In genomic region chr3:51974277-51974962, GRCh38 we compare ENCODE assay signal across 6 cellular contexts. TPM values are rescaled to one million over a fixed set of nuclear protein-coding genes. Genes with fewer than 3 reads are reported as not detected.
DNase-seq lines count a peak whose midpoint lies in the region; ATAC-seq, FAIRE-seq and TF ChIP-seq lines count a peak whose summit lies in the region.

No MANE protein-coding gene starts in this region.

- FAIRE-seq in GM12878 (lab: Jason Lieb, UNC) (no peak), GM12891 (lab: Jason Lieb, UNC) (no peak)

- H3K79me2 ChIP-seq in GM12878 (ENCODE audit: control insufficient read depth, insufficient read depth, low read length): peaks cover 5% of the 10 kb centered on the region; the same call in 1 of the 2 replicates

- TF ChIP-seq RAD21 in GM12878 (IDR thresholded peaks at IDR 0.05; ENCODE audit: insufficient read depth, low read depth, low read length): no peak

- RAD21 ChIA-PET in GM12878 (lab: Charles Lee; ENCODE audit: unreplicated experiment): interaction anchor here (0.8 to 2.6 kb wide), 4 partner anchors 9 to 33 kb away, joined by 3 to 34 read pairs (median 14); partner anchors contain the start of genes ACY1, PARP3 and RRP9

- H3K9me3 Mint-ChIP-seq in natural killer cell: no peaks in the 10 kb centered on the region

- POLR2A ChIA-PET in GM12878 (lab: Charles Lee): interaction anchor here (1.2 to 2.7 kb wide), 3 partner anchors 9 to 82 kb away, joined by 4 to 28 read pairs (median 24); partner anchors contain the start of genes ACY1, DUSP7, PARP3 and RRP9

- no peaks in the 10 kb centered on the region for H3K27me3 ChIP-seq in GM12878 (replicated peaks in 1 of 2; ENCODE audit: control insufficient read depth in 2 of 2, insufficient read depth in 2 of 2, low read length in 1 of 2)

- peak overlapping the region; percentile 99 for H3K4me3 Mint-ChIP-seq in natural killer cell

- TF ChIP-seq POLR2A in GM12878 (IDR thresholded peaks at IDR 0.05; ENCODE audit: low read depth, low read length) (no peak), GM12891 (IDR thresholded peaks at IDR 0.05; ENCODE audit: low read depth, low read length) (no peak)

- no peak for TF ChIP-seq EP300 in GM12878 (IDR thresholded peaks at IDR 0.05; ENCODE audit: borderline replicate concordance in 1 of 2, control insufficient read depth in 1 of 2, low read depth in 2 of 2, low read length in 2 of 2)

- CTCF ChIA-PET in GM12878 (lab: Yijun Ruan, JAX): interaction anchor here (1.0 to 5.3 kb wide), 18 partner anchors 9 to 288 kb away, joined by 3 to 79 read pairs (median 5); partner anchors contain the start of genes ACY1, PARP3, RPL29 and RRP9

- peak overlapping the region; percentile 96 for H2AFZ ChIP-seq in GM12878 (ENCODE audit: control insufficient read depth, low read depth, low read length)

- H3K9me3 ChIP-seq in GM12878 (replicated peaks; ENCODE audit: control insufficient read depth, insufficient read depth, low read length): no peaks in the 10 kb centered on the region

- H3K27me3 Mint-ChIP-seq in natural killer cell (ENCODE audit: low read depth in 2 of 2): no peaks in the 10 kb centered on the region

- no TSS peak for BruUV-seq in GM12878 (replicated peaks; lab: Mats Ljungman, UMichigan)

- H3K9ac ChIP-seq in GM12878 (ENCODE audit: control insufficient read depth, insufficient read depth, low read length): peak overlapping the region; percentile 90

- intact Hi-C loops in GM12878 (cut with micrococcal nuclease; ENCODE audit: unreplicated experiment): loop anchor here (1.0 kb wide), 1 partner anchor 32 kb away; the partner anchor contains the start of gene PARP3
- intact Hi-C loops in natural killer cell (cut with micrococcal nuclease): loop anchor here (1.0 to 2.0 kb wide), 3 partner anchors 8 to 32 kb away; partner anchors contain the start of genes PARP3 and RPL29

- peak overlapping the region; percentile 76 for H3K4me2 ChIP-seq in GM12878 (ENCODE audit: control insufficient read depth, insufficient read depth)

- peaks cover 15% of the 10 kb centered on the region for H3K4me1 ChIP-seq in GM12878 (ENCODE audit: control insufficient read depth, insufficient read depth, low read length)

- H3K4me1 Mint-ChIP-seq in natural killer cell: peaks cover 27 to 36% of the 10 kb centered on the region in 2 donors

- peak overlapping the region; percentile 86 to 90 for H3K27ac Mint-ChIP-seq in natural killer cell

- no peak for DNase-seq in AG10803 (ENCODE audit: low read depth)
- DNase-seq in GM12878 (ENCODE audit: low read depth, low spot score): no peak
- DNase-seq in natural killer cell: no peak
- DNase-seq in GM12891 (ENCODE audit: insufficient read length, low spot score): no peak
- no peak for DNase-seq in NCI-H1694 treated with DMSO at 0.1 percent for 48 hours (lab: John Stamatoyannopoulos, UW)

- WGBS in GM12878 (ENCODE audit: insufficient coverage, insufficient replicate concordance, low lambda C conversion rate, missing lambda C conversion rate): 16% methylated on average over 30 of the region's 30 CpGs

- H3K36me3 ChIP-seq in GM12878 (ENCODE audit: control insufficient read depth in 2 of 2, insufficient read depth in 2 of 2, low read length in 1 of 2): no peaks in the 10 kb centered on the region

- peak overlapping the region; percentile 91 for H3K27ac ChIP-seq in GM12878 (ENCODE audit: control insufficient read depth, insufficient read depth)

- H3K36me3 Mint-ChIP-seq in natural killer cell: no peaks in the 10 kb centered on the region

- no peaks in the 10 kb centered on the region for H4K20me1 ChIP-seq in GM12878 (ENCODE audit: control insufficient read depth, insufficient read depth)

- SMC1A ChIA-PET in GM12878 (lab: Charles Lee; ENCODE audit: uncharacterized antibody, unreplicated experiment): interaction anchor here (0.9 to 5.2 kb wide), 5 partner anchors 9 to 78 kb away, joined by 3 to 33 read pairs (median 5); partner anchors contain the start of genes ACY1, PARP3 and RRP9

- H3K4me3 ChIP-seq in AG10803 (ENCODE audit: low read length) (peak overlapping the region; percentile 93), GM12878 (peak overlapping the region; percentile 84)

- TF ChIP-seq CTCF in AG10803 (conservative IDR thresholded peaks at IDR 0.05; ENCODE audit: low read length) (no peak), GM12878 (IDR thresholded peaks at IDR 0.05 in 2 of 3, conservative IDR thresholded peaks at IDR 0.05 in 1 of 3; ENCODE audit: control insufficient read depth in 2 of 3, extremely low read depth in 1 of 3, insufficient read depth in 1 of 3, low read depth in 3 of 3, low read length in 3 of 3) (no peak), natural killer cell (IDR thresholded peaks at IDR 0.05) (peak; percentile 50)

- ATAC-seq in HG02852 (IDR thresholded peaks at IDR 0.05; ENCODE audit: unreplicated experiment) (peak; percentile 6), GM12878 (peak; percentile 37), natural killer cell (peak; percentile 11 to 18 (median 12))

- in situ Hi-C loops in GM12878 (cut with MboI): no loop called here

RNA-seq across cellular contexts. Expression of gene ABHD14A, which starts 0.4 kb away (rescaled TPM):
- total RNA-seq in GM12878 (2013; cell fraction: nucleolus; rRNA removed): 2.9 TPM in 2 replicates
- total RNA-seq in GM12878 (2014; rRNA removed): 12.2 and 13.1 TPM in 2 replicates
- total RNA-seq in GM12878 (2014; rRNA removed; fragmentation: Illumina TruSeq; extraction: Trizol): 5.0 and 5.9 TPM in 2 replicates
- 9.3 and 12.2 TPM in 2 replicates for total RNA-seq in GM12878 (2021)
- polyA plus RNA-seq in GM12878 (2011; ENCODE audit: low read depth): 4.0 TPM
- polyA plus RNA-seq in GM12878 (2011; rRNA removed): 4.9 and 6.5 TPM in 2 replicates
- polyA plus RNA-seq in GM12878 (2011; cell fraction: cytosol; rRNA removed): 14.2 and 22.6 TPM in 2 replicates
- 6.8 and 7.8 TPM in 2 replicates for polyA plus RNA-seq in GM12878 (2011; cell fraction: nucleus; rRNA removed)
- 7.6 and 8.2 TPM in 2 replicates for polyA plus RNA-seq in GM12878 (2012)
- polyA plus RNA-seq in GM12878 (2014; fragmentation: Illumina TruSeq; extraction: Trizol): 2.4 and 5.6 TPM in 2 replicates
- polyA plus RNA-seq in GM12878 (2014; fragmentation: Nextera tagmentation; extraction: Ambion mirVana): 1 to 10 TPM; 1.2 to 2.2 TPM
- 12.6 and 12.9 TPM in 2 replicates for polyA plus RNA-seq in GM12878 (2014; rRNA removed)
- polyA plus RNA-seq in GM12878 (2016; fragmentation: Nextera tagmentation; extraction: Ambion mirVana): 10 to 100 TPM; 22.4 to 27.0 TPM
- 2.6 and 6.4 TPM in 2 replicates for polyA minus RNA-seq in GM12878 (2011; rRNA and poly(A)+ RNA removed)
- 2.9 and 3.9 TPM in 2 replicates for polyA minus RNA-seq in GM12878 (2011; cell fraction: cytosol; rRNA and poly(A)+ RNA removed)
- 0.86 and 1.6 TPM in 2 replicates for polyA minus RNA-seq in GM12878 (2011; cell fraction: nucleus; rRNA and poly(A)+ RNA removed)
- 10 to 100 TPM; 12.0 to 14.7 (median 13.4) TPM for total RNA-seq in natural killer cell
- polyA plus RNA-seq in GM12891 (2012; ENCODE audit: low read depth, missing spikeins): 8.4 TPM

RNA-seq across cellular contexts. Expression of gene ABHD14B, which starts 0.6 kb away (rescaled TPM):
- 29.6 and 35.3 TPM in 2 replicates for total RNA-seq in GM12878 (2013; cell fraction: nucleolus; rRNA removed)
- total RNA-seq in GM12878 (2014; rRNA removed) (59.9 and 62.4 TPM in 2 replicates), GM12878 (2014; rRNA removed; fragmentation: Illumina TruSeq; extraction: Trizol) (28.9 and 30.5 TPM in 2 replicates), GM12878 (2021) (58.3 and 58.8 TPM in 2 replicates), natural killer cell (10 to 100 TPM; 32.8 to 42.2 (median 34.2) TPM)
- polyA plus RNA-seq in GM12878 (2011; ENCODE audit: low read depth): 35.7 TPM
- polyA plus RNA-seq in GM12878 (2011; rRNA removed) (45.4 and 76.5 TPM in 2 replicates), GM12878 (2014; fragmentation: Illumina TruSeq; extraction: Trizol) (35.9 and 51.1 TPM in 2 replicates), GM12878 (2014; fragmentation: Nextera tagmentation; extraction: Ambion mirVana) (10 to 100 TPM in 1 of 2 experiments, 1 to 10 TPM in 1; 7.8 to 14.2 TPM), GM12878 (2014; rRNA removed) (73.0 and 80.4 TPM in 2 replicates), GM12878 (2016; fragmentation: Nextera tagmentation; extraction: Ambion mirVana) (10 to 100 TPM; 47.2 to 50.9 TPM)
- polyA plus RNA-seq in GM12878 (2011; cell fraction: cytosol; rRNA removed): 80.0 and 92.8 TPM in 2 replicates
- polyA plus RNA-seq in GM12878 (2011; cell fraction: nucleus; rRNA removed): 39.8 and 51.9 TPM in 2 replicates
- 54.6 and 64.2 TPM in 2 replicates for polyA plus RNA-seq in GM12878 (2012)
- polyA minus RNA-seq in GM12878 (2011; rRNA and poly(A)+ RNA removed): 53.4 and 78.7 TPM in 2 replicates
- polyA minus RNA-seq in GM12878 (2011; cell fraction: cytosol; rRNA and poly(A)+ RNA removed): 18.1 and 25.1 TPM in 2 replicates
- 12.8 and 21.3 TPM in 2 replicates for polyA minus RNA-seq in GM12878 (2011; cell fraction: nucleus; rRNA and poly(A)+ RNA removed)
- 58.0 TPM for polyA plus RNA-seq in GM12891 (2012; ENCODE audit: low read depth, missing spikeins)

RNA-seq across cellular contexts. Expression of gene PCBP4, which starts 7.2 kb away (rescaled TPM):
- 7.2 and 8.2 TPM in 2 replicates for total RNA-seq in GM12878 (2013; cell fraction: nucleolus; rRNA removed)
- total RNA-seq in GM12878 (2014; rRNA removed) (10.7 and 11.5 TPM in 2 replicates), GM12878 (2014; rRNA removed; fragmentation: Illumina TruSeq; extraction: Trizol) (4.2 and 4.7 TPM in 2 replicates), GM12878 (2021) (13.3 and 14.5 TPM in 2 replicates), natural killer cell (10 to 100 TPM; 15.0 to 24.7 (median 18.4) TPM)
- polyA plus RNA-seq in GM12878 (2011; ENCODE audit: low read depth): 4.1 TPM
- polyA plus RNA-seq in GM12878 (2011; rRNA removed) (2.7 and 4.2 TPM in 2 replicates), GM12878 (2014; fragmentation: Illumina TruSeq; extraction: Trizol) (1.9 and 4.7 TPM in 2 replicates), GM12878 (2014; fragmentation: Nextera tagmentation; extraction: Ambion mirVana) (under 1 TPM; 0.05 to 0.24 TPM), GM12878 (2014; rRNA removed) (13.4 and 15.3 TPM in 2 replicates), GM12878 (2016; fragmentation: Nextera tagmentation; extraction: Ambion mirVana) (1 to 10 TPM; 3.6 to 4.0 TPM)
- 6.2 and 6.8 TPM in 2 replicates for polyA plus RNA-seq in GM12878 (2011; cell fraction: cytosol; rRNA removed)
- 21.4 and 24.7 TPM in 2 replicates for polyA plus RNA-seq in GM12878 (2011; cell fraction: nucleus; rRNA removed)
- polyA plus RNA-seq in GM12878 (2012): 6.4 and 9.0 TPM in 2 replicates
- 1.4 and 4.2 TPM in 2 replicates for polyA minus RNA-seq in GM12878 (2011; rRNA and poly(A)+ RNA removed)
- polyA minus RNA-seq in GM12878 (2011; cell fraction: cytosol; rRNA and poly(A)+ RNA removed): 0.94 and 3.1 TPM in 2 replicates
- 2.2 and 2.5 TPM in 2 replicates for polyA minus RNA-seq in GM12878 (2011; cell fraction: nucleus; rRNA and poly(A)+ RNA removed)
- polyA plus RNA-seq in GM12891 (2012; ENCODE audit: low read depth, missing spikeins): 3.1 TPM

RNA-seq across cellular contexts. Expression of gene ACY1, which starts 8.9 kb away (rescaled TPM):
- 11.6 and 14.6 TPM in 2 replicates for total RNA-seq in GM12878 (2013; cell fraction: nucleolus; rRNA removed)
- total RNA-seq in GM12878 (2014; rRNA removed): 28.9 and 35.1 TPM in 2 replicates
- 19.0 and 22.3 TPM in 2 replicates for total RNA-seq in GM12878 (2014; rRNA removed; fragmentation: Illumina TruSeq; extraction: Trizol)
- total RNA-seq in GM12878 (2021): 27.4 and 33.5 TPM in 2 replicates
- polyA plus RNA-seq in GM12878 (2011; ENCODE audit: low read depth): 62.9 TPM
- polyA plus RNA-seq in GM12878 (2011; rRNA removed): 12.5 and 18.5 TPM in 2 replicates
- 31.5 and 32.0 TPM in 2 replicates for polyA plus RNA-seq in GM12878 (2011; cell fraction: cytosol; rRNA removed)
- polyA plus RNA-seq in GM12878 (2011; cell fraction: nucleus; rRNA removed): 36.7 and 37.0 TPM in 2 replicates
- polyA plus RNA-seq in GM12878 (2012): 30.6 and 33.0 TPM in 2 replicates
- polyA plus RNA-seq in GM12878 (2014; fragmentation: Illumina TruSeq; extraction: Trizol): 6.4 and 18.8 TPM in 2 replicates
- 10 to 100 TPM; 19.8 to 28.2 TPM for polyA plus RNA-seq in GM12878 (2014; fragmentation: Nextera tagmentation; extraction: Ambion mirVana)
- 31.3 and 42.2 TPM in 2 replicates for polyA plus RNA-seq in GM12878 (2014; rRNA removed)
- polyA plus RNA-seq in GM12878 (2016; fragmentation: Nextera tagmentation; extraction: Ambion mirVana): 10 to 100 TPM; 32.0 to 37.0 TPM
- polyA minus RNA-seq in GM12878 (2011; rRNA and poly(A)+ RNA removed): 18.5 and 20.4 TPM in 2 replicates
- polyA minus RNA-seq in GM12878 (2011; cell fraction: cytosol; rRNA and poly(A)+ RNA removed): 7.4 and 9.5 TPM in 2 replicates
- polyA minus RNA-seq in GM12878 (2011; cell fraction: nucleus; rRNA and poly(A)+ RNA removed): 10.3 and 14.9 TPM in 2 replicates
- 10 to 100 TPM in 2 of 3 donors, 1 to 10 TPM in 1; 8.4 to 19.5 (median 13.8) TPM for total RNA-seq in natural killer cell
- 38.7 TPM for polyA plus RNA-seq in GM12891 (2012; ENCODE audit: low read depth, missing spikeins)

RNA-seq across cellular contexts. Expression of gene GPR62, which starts 19.2 kb away (rescaled TPM):
- not detected in 2 replicates for total RNA-seq in GM12878 (2013; cell fraction: nucleolus; rRNA removed)
- not detected in 2 replicates for total RNA-seq in GM12878 (2014; rRNA removed)
- not detected in 2 replicates for total RNA-seq in GM12878 (2014; rRNA removed; fragmentation: Illumina TruSeq; extraction: Trizol)
- total RNA-seq in GM12878 (2021): not detected in 2 replicates
- polyA plus RNA-seq in GM12878 (2011; ENCODE audit: low read depth): not detected
- not detected in 2 replicates for polyA plus RNA-seq in GM12878 (2011; rRNA removed)
- not detected in 2 replicates for polyA plus RNA-seq in GM12878 (2011; cell fraction: cytosol; rRNA removed)
- polyA plus RNA-seq in GM12878 (2011; cell fraction: nucleus; rRNA removed): 0.07 TPM in 1 of 2 replicates, not detected in the other
- 0.06 and 0.07 TPM in 2 replicates for polyA plus RNA-seq in GM12878 (2012)
- polyA plus RNA-seq in GM12878 (2014; fragmentation: Illumina TruSeq; extraction: Trizol): not detected in 2 replicates
- not detected for polyA plus RNA-seq in GM12878 (2014; fragmentation: Nextera tagmentation; extraction: Ambion mirVana)
- polyA plus RNA-seq in GM12878 (2014; rRNA removed): not detected in 2 replicates
- polyA plus RNA-seq in GM12878 (2016; fragmentation: Nextera tagmentation; extraction: Ambion mirVana): not detected
- not detected in 2 replicates for polyA minus RNA-seq in GM12878 (2011; rRNA and poly(A)+ RNA removed)
- not detected in 2 replicates for polyA minus RNA-seq in GM12878 (2011; cell fraction: cytosol; rRNA and poly(A)+ RNA removed)
- polyA minus RNA-seq in GM12878 (2011; cell fraction: nucleus; rRNA and poly(A)+ RNA removed): 0.19 TPM in 1 of 2 replicates, not detected in the other
- total RNA-seq in natural killer cell: not detected
- not detected for polyA plus RNA-seq in GM12891 (2012; ENCODE audit: low read depth, missing spikeins)
